9 cellular contexts compared by ENCODE assay signal in the genomic region with DNA sequence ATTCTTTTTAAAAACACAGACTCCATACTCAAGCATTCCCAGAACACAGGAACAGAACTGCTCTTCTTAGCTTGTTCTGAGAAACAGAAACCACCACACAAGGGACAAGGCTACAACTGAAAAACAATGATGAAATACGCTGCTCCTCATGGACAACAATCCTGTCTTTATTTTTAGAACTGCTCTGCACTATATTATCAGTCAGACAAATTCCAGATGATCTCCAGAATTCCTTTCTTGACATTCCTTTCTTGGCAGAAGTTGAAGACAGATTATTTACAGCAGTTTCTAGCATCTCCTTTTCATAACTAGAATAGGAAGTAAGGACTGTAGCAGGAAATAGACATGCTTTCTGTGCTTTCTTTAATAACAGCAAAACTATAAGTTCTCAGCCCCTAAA. TPM values are rescaled to one million over a fixed set of nuclear protein-coding genes. Genes with fewer than 3 reads are reported as not detected.
DNase-seq lines count a peak whose midpoint lies in the region; ATAC-seq and TF ChIP-seq lines count a peak whose summit lies in the region.
"Had no signal": no experiment of that assay in that cellular context is flagged by ENCODE, and none has a peak within 500 bp of the region (broad histone marks: within the 10 kb centered on the region; RNA-seq: fewer than 3 reads in every experiment).

No MANE protein-coding gene starts in this region.

- TF ChIP-seq POLR2A in vagina (IDR thresholded peaks at IDR 0.05) = no peak

- peaks cover 28% of the 10 kb centered on the region for H3K79me2 ChIP-seq in mammary epithelial cell (ENCODE audit: insufficient read depth, low read length)

- in situ Hi-C loops in mammary epithelial cell (cut with MboI; ENCODE audit: low sequenced_read_pairs in 2 of 2) = no loop called here

- TF ChIP-seq CTCF in MCF 10A (IDR thresholded peaks at IDR 0.05; ENCODE audit: unreplicated experiment) (no peak), mammary epithelial cell (conservative IDR thresholded peaks at IDR 0.05 in 1 of 2, IDR thresholded peaks at IDR 0.05 in 1 of 2; ENCODE audit: extremely low read depth in 1 of 2, insufficient read depth in 1 of 2, low read depth in 1 of 2, low read length in 2 of 2) (no peak), brain (conservative IDR thresholded peaks at IDR 0.05) (no peak), vagina (IDR thresholded peaks at IDR 0.05) (no peak)

- H3K4me3 Mint-ChIP-seq in MCF 10A (ENCODE audit: unreplicated experiment) (no peak overlapping the region), brain (peak overlapping the region in 3 of 5 experiments; percentile 3 to 63 (median 47)), memory B cell (no peak overlapping the region)

- POLR2A ChIA-PET in MCF 10A (lab: Yijun Ruan, JAX) = interaction anchor here (1.2 kb wide), 1 partner anchor 12 kb away, joined by 4 read pairs; no protein-coding TSS in a partner anchor

- H3K4me1 ChIP-seq in mammary epithelial cell (ENCODE audit: insufficient read depth, low read length) (no peaks in the 10 kb centered on the region), vagina (peaks cover 20% of the 10 kb centered on the region)

- H3K9me3 ChIP-seq in mammary epithelial cell (replicated peaks; ENCODE audit: insufficient read depth, low read length) = no peaks in the 10 kb centered on the region
- no peaks in the 10 kb centered on the region for H3K9me3 ChIP-seq in vagina

- ATAC-seq in memory B cell (ENCODE audit: low read depth) = no peak
- ATAC-seq in HG02852 (IDR thresholded peaks at IDR 0.05; ENCODE audit: unreplicated experiment) = no peak

- BruUV-seq in MCF 10A (replicated peaks; lab: Mats Ljungman, UMichigan) (no TSS peak), mammary epithelial cell (replicated peaks; lab: Mats Ljungman, UMichigan) (no TSS peak)

- H3K4me1 Mint-ChIP-seq in MCF 10A (ENCODE audit: insufficient read depth, unreplicated experiment) (no peaks in the 10 kb centered on the region), brain (peaks cover 9% of the 10 kb centered on the region), memory B cell (peaks cover 10% of the 10 kb centered on the region)

- no peaks in the 10 kb centered on the region for H3K9me3 Mint-ChIP-seq in MCF 10A (ENCODE audit: unreplicated experiment)
- peaks cover 0 to 3% (median 0%) of the 10 kb centered on the region in 5 experiments for H3K9me3 Mint-ChIP-seq in brain
- no peaks in the 10 kb centered on the region for H3K9me3 Mint-ChIP-seq in memory B cell

- no peaks in the 10 kb centered on the region for H3K27me3 ChIP-seq in mammary epithelial cell (ENCODE audit: insufficient read depth, low read length)
- no peaks in the 10 kb centered on the region for H3K27me3 ChIP-seq in vagina

- intact Hi-C loops in MCF 10A (cut with micrococcal nuclease) (no loop called here), mammary epithelial cell (cut with micrococcal nuclease) (no loop called here), vagina (cut with DNase I) (no loop called here)

- WGBS in mammary epithelial cell (ENCODE audit: low coverage, missing lambda C conversion rate) = 100% methylated on average over 1 of the region's 1 CpG

- no peaks in the 10 kb centered on the region for H4K20me1 ChIP-seq in mammary epithelial cell (ENCODE audit: insufficient read depth, low read length)

- no peak overlapping the region for H3K9ac ChIP-seq in mammary epithelial cell (ENCODE audit: insufficient read depth, low read length)

- H3K27ac ChIP-seq in mammary epithelial cell (ENCODE audit: insufficient read depth, low read depth, low read length) (no peak overlapping the region), vagina (peak overlapping the region; percentile 78)

- H3K36me3 ChIP-seq in mammary epithelial cell (ENCODE audit: insufficient read depth, low read length) (peaks cover 18% of the 10 kb centered on the region), vagina (peaks cover 0 to 4% of the 10 kb centered on the region in 2 donors)

- no peak for DNase-seq in MCF 10A (ENCODE audit: unreplicated experiment)
- DNase-seq in mammary epithelial cell = no peak
- DNase-seq in memory B cell (ENCODE audit: low spot score in 2 of 2) = no peak
- DNase-seq in vagina (ENCODE audit: extremely low spot score in 2 of 2) = no peak
- no peak for DNase-seq in iPS-NIHi11 (ENCODE audit: low spot score)
- DNase-seq in activated CD4-positive, CD25-positive, alpha-beta regulatory T cell (lab: John Stamatoyannopoulos, UW) = no peak
- DNase-seq: cerebellar nuclear complex had no signal

- H3K4me3 ChIP-seq in mammary epithelial cell (replicated peaks in 1 of 3; ENCODE audit: insufficient read depth in 1 of 3, low read depth in 2 of 3, low read length in 3 of 3) = no peak overlapping the region
- H3K4me3 ChIP-seq in vagina = no peak overlapping the region

- no peaks in the 10 kb centered on the region for H3K27me3 Mint-ChIP-seq in MCF 10A (ENCODE audit: insufficient read depth, unreplicated experiment)
- H3K27me3 Mint-ChIP-seq in brain = no peaks in the 10 kb centered on the region
- no peaks in the 10 kb centered on the region for H3K27me3 Mint-ChIP-seq in memory B cell

- H3K4me2 ChIP-seq in mammary epithelial cell (ENCODE audit: insufficient read depth, low read depth, low read length) = no peak overlapping the region

- peak overlapping the region; percentile 29 for H3K27ac Mint-ChIP-seq in MCF 10A (ENCODE audit: low read depth, unreplicated experiment)
- peak overlapping the region in 4 of 5 experiments; percentile 3 to 91 (median 54) for H3K27ac Mint-ChIP-seq in brain
- H3K27ac Mint-ChIP-seq in memory B cell = peak overlapping the region; percentile 77

- dilution Hi-C loops in mammary epithelial cell (cut with HindIII; ENCODE audit: low sequenced_read_pairs) = no loop called here

- no peaks in the 10 kb centered on the region for H3K36me3 Mint-ChIP-seq in MCF 10A (ENCODE audit: insufficient read depth, unreplicated experiment)
- peaks cover 33% of the 10 kb centered on the region for H3K36me3 Mint-ChIP-seq in brain
- peaks cover 22% of the 10 kb centered on the region for H3K36me3 Mint-ChIP-seq in memory B cell

- H2AFZ ChIP-seq in mammary epithelial cell (ENCODE audit: low read depth, low read length) = no peak overlapping the region

- CTCF ChIA-PET in MCF 10A (lab: Yijun Ruan, JAX) = no interaction called here
- CTCF ChIA-PET in mammary epithelial cell (lab: Charles Lee; ENCODE audit: low non-redundant PET) = no interaction called here

RNA-seq across cellular contexts. Expression of gene ANTXR2, which starts 36.1 kb away (rescaled TPM):
- total RNA-seq in MCF 10A (2022) = 31.0 and 45.1 TPM in 2 replicates
- 100 to 1,000 TPM in 1 of 2 donors, 10 to 100 TPM in 1; 28.3 to 116 TPM for total RNA-seq in mammary epithelial cell
- polyA plus RNA-seq in mammary epithelial cell = 41.0 TPM
- polyA minus RNA-seq in mammary epithelial cell = 88.8 TPM
- polyA plus RNA-seq in brain (ENCODE audit: insufficient read depth, low read depth, low replicate concordance) = 2.0 TPM
- 64.6 TPM for total RNA-seq in vagina

Comparison
In these comparisons a context has a peak if more than half of its experiments do, and no peak if none do; other contexts are left out.
1. H3K4me3 Mint-ChIP-seq: peak in brain (3 of 5); none in MCF 10A (single experiment) and memory B cell (single experiment).
2. Peak in every context shown above with its lines, with median percentiles within 50 percentile points of each other: H3K27ac Mint-ChIP-seq.